ENCODE assay signal across 8 cellular contexts in genomic region chr12:92133795-92134637, GRCh38. TPM values are rescaled to one million over a fixed set of nuclear protein-coding genes. Genes with fewer than 3 reads are reported as not detected.
DNase-seq lines count a peak whose midpoint lies in the region; ATAC-seq and TF ChIP-seq lines count a peak whose summit lies in the region.

No MANE protein-coding gene starts in this region.

- H3K4me3 Mint-ChIP-seq in CD4-positive, CD25-positive, alpha-beta regulatory T cell, result peak overlapping the region; percentile 90 to 100 (median 99)
- peak overlapping the region; percentile 72 for H3K4me3 Mint-ChIP-seq in glutamatergic neuron (ENCODE audit: unreplicated experiment)

- H3K4me1 Mint-ChIP-seq in CD4-positive, CD25-positive, alpha-beta regulatory T cell, result peaks cover 57 to 82% (median 75%) of the 10 kb centered on the region in 4 donors
- peaks cover 43% of the 10 kb centered on the region for H3K4me1 Mint-ChIP-seq in glutamatergic neuron (ENCODE audit: low read depth, unreplicated experiment)

- TF ChIP-seq POLR2A in Peyer's patch (IDR thresholded peaks at IDR 0.05), result no peak

- no peak for ATAC-seq in CD4-positive, CD25-positive, alpha-beta regulatory T cell (ENCODE audit: low read depth in 2 of 2)
- ATAC-seq in GM21526 (IDR thresholded peaks at IDR 0.05; ENCODE audit: low FRiP score, unreplicated experiment), result peak; percentile 32
- no peak for ATAC-seq in GM21619 (IDR thresholded peaks at IDR 0.05; ENCODE audit: unreplicated experiment)

- DNase-seq in CD4-positive, CD25-positive, alpha-beta regulatory T cell, result no peak
- DNase-seq in Peyer's patch, result no peak
- no peak for DNase-seq in glutamatergic neuron
- DNase-seq in tibial artery, result no peak
- DNase-seq in HuH-7.5 (ENCODE audit: low spot score), result no peak
- no peak for DNase-seq in H7

- peak overlapping the region; percentile 81 to 99 (median 98) for H3K27ac Mint-ChIP-seq in CD4-positive, CD25-positive, alpha-beta regulatory T cell
- peak overlapping the region; percentile 53 for H3K27ac Mint-ChIP-seq in glutamatergic neuron (ENCODE audit: unreplicated experiment)

- H3K36me3 Mint-ChIP-seq in CD4-positive, CD25-positive, alpha-beta regulatory T cell, result peaks cover 51% of the 10 kb centered on the region
- H3K36me3 Mint-ChIP-seq in glutamatergic neuron (ENCODE audit: unreplicated experiment), result no peaks in the 10 kb centered on the region

- H3K4me3 ChIP-seq in CD4-positive, CD25-positive, alpha-beta regulatory T cell (ENCODE audit: low read depth, low read length), result peak overlapping the region; percentile 99
- H3K4me3 ChIP-seq in Peyer's patch (peak overlapping the region in 2 of 4 donors; percentile 2 to 5), tibial artery (peak overlapping the region in 1 of 2 donors; percentile 5), H7 (ENCODE audit: insufficient read depth, low read depth, low read length) (no peak overlapping the region)

- H3K27me3 ChIP-seq in CD4-positive, CD25-positive, alpha-beta regulatory T cell (ENCODE audit: control insufficient read depth, insufficient read depth, low read length), result no peaks in the 10 kb centered on the region
- H3K27me3 ChIP-seq in Peyer's patch, result no peaks in the 10 kb centered on the region
- no peaks in the 10 kb centered on the region for H3K27me3 ChIP-seq in tibial artery
- no peaks in the 10 kb centered on the region for H3K27me3 ChIP-seq in H7 (ENCODE audit: control insufficient read depth, insufficient read depth, low read length)

- TF ChIP-seq CTCF in Peyer's patch (IDR thresholded peaks at IDR 0.05) (no peak), glutamatergic neuron (IDR thresholded peaks at IDR 0.05; ENCODE audit: partially characterized antibody, unreplicated experiment) (no peak), tibial artery (IDR thresholded peaks at IDR 0.05) (no peak)

- intact Hi-C loops in tibial artery (cut with DNase I; ENCODE audit: low total_unique reads), result no loop called here

- no peaks in the 10 kb centered on the region for H3K9me3 ChIP-seq in CD4-positive, CD25-positive, alpha-beta regulatory T cell (ENCODE audit: control insufficient read depth in 2 of 2, low read length in 2 of 2)
- H3K9me3 ChIP-seq in Peyer's patch, result no peaks in the 10 kb centered on the region
- H3K9me3 ChIP-seq in tibial artery, result no peaks in the 10 kb centered on the region

- no peaks in the 10 kb centered on the region for H3K9me3 Mint-ChIP-seq in CD4-positive, CD25-positive, alpha-beta regulatory T cell
- no peaks in the 10 kb centered on the region for H3K9me3 Mint-ChIP-seq in glutamatergic neuron (ENCODE audit: unreplicated experiment)

- peaks cover 76% of the 10 kb centered on the region for H3K4me1 ChIP-seq in CD4-positive, CD25-positive, alpha-beta regulatory T cell (ENCODE audit: control insufficient read depth, insufficient read depth, low read length, poor library complexity, severe bottlenecking)
- peaks cover 0 to 58% (median 14%) of the 10 kb centered on the region in 4 donors for H3K4me1 ChIP-seq in Peyer's patch
- peaks cover 0 to 90% (median 44%) of the 10 kb centered on the region in 4 donors for H3K4me1 ChIP-seq in tibial artery

- peaks cover 3% of the 10 kb centered on the region for H3K36me3 ChIP-seq in CD4-positive, CD25-positive, alpha-beta regulatory T cell (ENCODE audit: control insufficient read depth, insufficient read depth, low read length)
- no peaks in the 10 kb centered on the region for H3K36me3 ChIP-seq in Peyer's patch
- H3K36me3 ChIP-seq in tibial artery, result no peaks in the 10 kb centered on the region
- no peaks in the 10 kb centered on the region for H3K36me3 ChIP-seq in H7 (replicated peaks; ENCODE audit: control insufficient read depth, insufficient read depth, low read length)

- H3K27ac ChIP-seq in CD4-positive, CD25-positive, alpha-beta regulatory T cell (ENCODE audit: insufficient read depth, low read length, poor library complexity, severe bottlenecking), result peak overlapping the region; percentile 84
- H3K27ac ChIP-seq in Peyer's patch (peak overlapping the region; percentile 18 to 99 (median 74)), tibial artery (peak overlapping the region; percentile 58 to 60)

- no peaks in the 10 kb centered on the region for H3K27me3 Mint-ChIP-seq in CD4-positive, CD25-positive, alpha-beta regulatory T cell
- no peaks in the 10 kb centered on the region for H3K27me3 Mint-ChIP-seq in glutamatergic neuron (ENCODE audit: unreplicated experiment)

RNA-seq across cellular contexts. Expression of gene BTG1, which starts 11.6 kb away (rescaled TPM):
- total RNA-seq in CD4-positive, CD25-positive, alpha-beta regulatory T cell, result 1,342 TPM
- 100 to 1,000 TPM; 509 to 939 (median 769) TPM for polyA plus RNA-seq in CD4-positive, CD25-positive, alpha-beta regulatory T cell
- total RNA-seq in Peyer's patch (100 to 1,000 TPM in 1 of 4 donors, 10 to 100 TPM in 3; 49.2 to 111 (median 69.2) TPM), glutamatergic neuron (ENCODE audit: unreplicated experiment) (72.2 TPM)
- 4.6 and 5.1 TPM in 2 replicates for total RNA-seq in H7 (2014; rRNA removed; shearing (Covaris generic))

Comparison
In these comparisons a context has a peak if more than half of its experiments do, and no peak if none do; other contexts are left out.
1. RNA of gene BTG1, which starts 11.6 kb away (total RNA-seq): 1,342 TPM in CD4-positive, CD25-positive, alpha-beta regulatory T cell (single experiment); 72.2 TPM in glutamatergic neuron (single experiment), 49.2 to 111 TPM in Peyer's patch and 4.6 to 5.1 TPM in H7; every median in the first group is over 10 times any median in the second.
2. Peak in every context shown above with its lines, with median percentiles within 50 percentile points of each other: H3K27ac ChIP-seq.